Comparison of ENCODE assay signal across 8 cellular contexts in genomic region chr12:76020731-76021672, GRCh38. TPM values are rescaled to one million over a fixed set of nuclear protein-coding genes. Genes with fewer than 3 reads are reported as not detected.
A peak's percentile ranks its signal among the peaks of the same experiment; 100 is the strongest.
DNase-seq lines count a peak whose midpoint lies in the region; ATAC-seq and TF ChIP-seq lines count a peak whose summit lies in the region.

No MANE protein-coding gene starts in this region.

- TF ChIP-seq CTCF in VCaP (conservative IDR thresholded peaks at IDR 0.05) (no peak), omental fat pad (IDR thresholded peaks at IDR 0.05) (no peak)

- DNase-seq in activated gamma-delta T cell treated with Interleukin-2 at 50 U/mL for 16 hours (peak; percentile 60), activated gamma-delta T cell (lab: John Stamatoyannopoulos, UW) (no peak), dermis blood vessel endothelial cell (peak; percentile 89), omental fat pad (ENCODE audit: low spot score) (no peak), Ammon's horn (ENCODE audit: low spot score) (no peak), iPS-NIHi11 (ENCODE audit: low spot score) (no peak)

- ATAC-seq in HG03520 (IDR thresholded peaks at IDR 0.05; ENCODE audit: unreplicated experiment) (peak; percentile 67), omental fat pad (ENCODE audit: low FRiP score) (peak; percentile 63)

- H3K27ac ChIP-seq in VCaP = peak overlapping the region; percentile 43

RNA-seq across cellular contexts. Expression of gene PHLDA1, which starts 10.6 kb away (rescaled TPM):
- 23.5 and 26.5 TPM in 2 replicates for total RNA-seq in dermis blood vessel endothelial cell
- total RNA-seq in omental fat pad = 10 to 100 TPM; 14.5 to 56.1 (median 28.5) TPM

Comparison
In these comparisons a context has a peak if more than half of its experiments do, and no peak if none do; other contexts are left out.
1. DNase-seq: peak in activated gamma-delta T cell treated with Interleukin-2 at 50 U/mL for 16 hours (single experiment) and dermis blood vessel endothelial cell (single experiment); none in activated gamma-delta T cell (single experiment), omental fat pad (single experiment), Ammon's horn (single experiment) and iPS-NIHi11 (single experiment).